21 cellular contexts compared by ENCODE assay signal in genomic region chr15:91660174-91660649, GRCh38.
A peak's percentile ranks its signal among the peaks of the same experiment; 100 is the strongest.
DNase-seq lines count a peak whose midpoint lies in the region; ATAC-seq lines count a peak whose summit lies in the region.
"Had no signal": no experiment of that assay in that cellular context is flagged by ENCODE, and none has a peak within 500 bp of the region (broad histone marks: within the 10 kb centered on the region; RNA-seq: fewer than 3 reads in every experiment).

No MANE protein-coding gene starts in this region.

- H3K9me3 ChIP-seq in aorta (ENCODE audit: control insufficient read depth, low read length): peaks cover 2% of the 10 kb centered on the region
- H3K9me3 ChIP-seq: left ventricle myocardium inferior, MG63, mucosa of descending colon, right atrium auricular region had no signal

- H3K27me3 ChIP-seq in aorta (ENCODE audit: control insufficient read depth in 1 of 2, insufficient read depth in 2 of 2, low read length in 1 of 2): no peaks in the 10 kb centered on the region
- H3K27me3 ChIP-seq: BLaER1 treated with 17β-estradiol and CSF1 and Interleukin-3, amounts not matched to agents 10 nM and 100 nM; brain microvascular endothelial cell; right atrium auricular region had no signal

- H3K4me1 ChIP-seq in aorta (ENCODE audit: control insufficient read depth in 1 of 2, insufficient read depth in 2 of 2, low read length in 2 of 2): no peaks in the 10 kb centered on the region
- H3K4me1 ChIP-seq: BLaER1 treated with 17β-estradiol and CSF1 and Interleukin-3, amounts not matched to agents 10 nM and 100 nM; left ventricle myocardium inferior; right atrium auricular region had no signal

- H3K36me3 ChIP-seq in aorta (ENCODE audit: control insufficient read depth in 1 of 2, insufficient read depth in 2 of 2, low read length in 1 of 2): no peaks in the 10 kb centered on the region
- H3K36me3 ChIP-seq: BLaER1 treated with 17β-estradiol and CSF1 and Interleukin-3, amounts not matched to agents 10 nM and 100 nM; brain microvascular endothelial cell; left ventricle myocardium inferior; MG63; right atrium auricular region had no signal

- no peak overlapping the region for H3K27ac ChIP-seq in aorta (ENCODE audit: low read depth in 1 of 2, low read length in 2 of 2)
- H3K27ac ChIP-seq: BLaER1 treated with 17β-estradiol and CSF1 and Interleukin-3, amounts not matched to agents 10 nM and 100 nM; brain microvascular endothelial cell; left ventricle myocardium inferior; right atrium auricular region had no signal

- 50 to 51% methylated on average over 6 of the region's 6 CpGs for WGBS in aorta, 2 donors

- intact Hi-C loops in left colon (cut with DNase I, micrococcal nuclease): no loop called here
- intact Hi-C loops in aorta (cut with DNase I): no loop called here

- H3K4me3 ChIP-seq in aorta (ENCODE audit: low read length in 2 of 2): no peak overlapping the region
- H3K4me3 ChIP-seq: BLaER1 treated with 17β-estradiol and CSF1 and Interleukin-3, amounts not matched to agents 10 nM and 100 nM; left ventricle myocardium inferior; MG63; mucosa of descending colon; right atrium auricular region had no signal

- ATAC-seq in left colon (peak; percentile 35), aorta (ENCODE audit: low FRiP score) (no peak)
- ATAC-seq: mucosa of descending colon; stimulated activated effector memory CD8-positive, alpha-beta T cell treated with anti-CD3 and anti-CD28 coated beads, Interleukin-12 subunit alpha, Interleukin-12 subunit beta, amount 100 ng/mL, for 72 hours had no signal

- DNase-seq in NCI-H748 (lab: John Stamatoyannopoulos, UW; ENCODE audit: unreplicated experiment) (peak; percentile 29), NCI-H748 treated with DMSO at 0.1 percent for 48 hours (lab: John Stamatoyannopoulos, UW) (no peak), NCI-H146 (lab: John Stamatoyannopoulos, UW) (peak; percentile 52), SW480 (ENCODE audit: low spot score) (peak; percentile 32), left colon (no peak), islet precursor cell (no peak), GOT3 (lab: John Stamatoyannopoulos, UW) (no peak), aorta (no peak)
- DNase-seq: 8988T; activated CD4-positive, alpha-beta T cell treated with anti-CD3 and anti-CD28 coated beads, Interleukin-2, amount 50 U/mL, for 4 hours; activated T-cell treated with anti-CD3 and anti-CD28 coated beads, Interleukin-2, amount 50 U/mL, for 48 hours; brain microvascular endothelial cell; DMS 273 treated with DMSO at 0.1 percent for 48 hours; foreskin melanocyte; left ventricle myocardium inferior; MG63; mucosa of descending colon; NCI-H2029 treated with DMSO at 0.1 percent for 48 hours had no signal

Comparison
In these comparisons a context has a peak if more than half of its experiments do, and no peak if none do; other contexts are left out.
1. DNase-seq: peak in NCI-H748 (single experiment), NCI-H146 (single experiment) and SW480 (single experiment); none in NCI-H748 treated with DMSO at 0.1 percent for 48 hours (single experiment), left colon (0 of 2), islet precursor cell (single experiment), GOT3 (single experiment) and aorta (0 of 2).